23 cellular contexts compared by ENCODE assay signal in the genomic region with DNA sequence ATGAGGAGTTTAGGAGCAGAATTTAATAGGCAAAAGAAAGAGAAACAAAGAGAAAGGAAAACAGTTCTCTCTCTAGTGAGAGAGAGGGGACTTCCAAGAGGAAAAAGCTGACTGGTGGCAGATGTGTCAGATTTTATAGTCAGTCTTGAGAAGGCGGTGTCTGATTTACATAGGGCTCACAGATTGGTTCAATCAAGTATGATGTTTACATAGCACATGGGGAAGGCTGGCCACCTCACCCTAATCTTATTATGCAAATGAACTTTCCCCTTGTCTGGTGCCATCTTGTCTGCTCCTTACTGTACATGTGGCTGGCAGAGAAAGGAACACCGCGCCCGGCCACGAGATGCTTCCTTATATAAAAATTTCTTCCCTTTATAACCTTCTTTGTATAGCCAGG.
"Had no signal": no experiment of that assay in that cellular context is flagged by ENCODE, and none has a peak within 500 bp of the region (broad histone marks: within the 10 kb centered on the region; RNA-seq: fewer than 3 reads in every experiment).

No MANE protein-coding gene starts in this region.

- H3K27ac Mint-ChIP-seq: activated CD4-positive, alpha-beta memory T cell treated with anti-CD3 and anti-CD28 coated beads for 36 hours; activated CD8-positive, alpha-beta memory T cell treated with anti-CD3 and anti-CD28 coated beads, Interleukin-2, amount 10 ng/mL, durations not matched to agents 7 days and 5 days; activated naive CD8-positive, alpha-beta T cell treated with anti-CD3 and anti-CD28 coated beads, Interleukin-2, amount 10 ng/mL, durations not matched to agents 7 days and 5 days; activated T-helper 2 cell treated with anti-CD3 and anti-CD28 coated beads, Interferon-gamma antibody, Interleukin-2, Interleukin-4, amounts not matched to agents 10 μg/mL and 5 μg/mL and 100 μg/mL, durations not matched to agents 14 hours and 24 hours and 36 hours; stimulated activated memory B cell treated with anti-CD40 and anti-IgM and Interleukin-4, amounts not matched to agents 10 μg/mL and 1 μg/mL and 100 μg/mL, for 72 hours; WTC11 had no signal

- DNase-seq: activated CD4-positive, alpha-beta memory T cell treated with anti-CD3 and anti-CD28 coated beads for 36 hours; activated CD4-positive, alpha-beta T cell treated with anti-CD3 and anti-CD28 coated beads for 4 hours; activated CD8-positive, alpha-beta memory T cell treated with anti-CD3 and anti-CD28 coated beads, Interleukin-2, amount 10 ng/mL, durations not matched to agents 7 days and 5 days; activated naive CD4-positive, alpha-beta T cell treated with Interleukin-2 at 50 U/mL for 16 hours; activated naive CD8-positive, alpha-beta T cell treated with anti-CD3 and anti-CD28 coated beads, Interleukin-2, amount 10 ng/mL, durations not matched to agents 7 days and 5 days; amygdala; body of pancreas; dorsolateral prefrontal cortex; erythroblast; gastrocnemius medialis; head of caudate nucleus; left lung; mammary epithelial cell; midbrain; occipital lobe; posterior cingulate gyrus; sigmoid colon; spleen; stimulated activated CD4-positive, alpha-beta T cell treated with anti-CD3 and anti-CD28 coated beads, Interleukin-4, amount 100 ng/mL, for 4 hours; T-helper 2 cell had no signal

- H3K27me3 Mint-ChIP-seq: activated CD8-positive, alpha-beta memory T cell treated with anti-CD3 and anti-CD28 coated beads, Interleukin-2, amount 10 ng/mL, durations not matched to agents 7 days and 5 days; activated naive CD8-positive, alpha-beta T cell treated with anti-CD3 and anti-CD28 coated beads, Interleukin-2, amount 10 ng/mL, durations not matched to agents 7 days and 5 days had no signal

- H3K27ac ChIP-seq: body of pancreas, dorsolateral prefrontal cortex, gastrocnemius medialis, left lung, sigmoid colon, spleen had no signal

- H3K4me1 Mint-ChIP-seq: activated CD8-positive, alpha-beta memory T cell treated with anti-CD3 and anti-CD28 coated beads, Interleukin-2, amount 10 ng/mL, durations not matched to agents 7 days and 5 days; activated naive CD8-positive, alpha-beta T cell treated with anti-CD3 and anti-CD28 coated beads, Interleukin-2, amount 10 ng/mL, durations not matched to agents 7 days and 5 days; stimulated activated memory B cell treated with anti-CD40 and anti-IgM and Interleukin-4, amounts not matched to agents 10 μg/mL and 1 μg/mL and 100 μg/mL, for 72 hours; WTC11 had no signal

- ATAC-seq: activated CD8-positive, alpha-beta memory T cell treated with anti-CD3 and anti-CD28 coated beads, Interleukin-2, amount 10 ng/mL, durations not matched to agents 7 days and 5 days; body of pancreas; gastrocnemius medialis; left lung; stimulated activated memory B cell treated with anti-CD40 and anti-IgM and Interleukin-4, amounts not matched to agents 10 μg/mL and 1 μg/mL and 100 μg/mL, for 72 hours; WTC11 had no signal

- H3K4me3 Mint-ChIP-seq: activated CD4-positive, alpha-beta memory T cell treated with anti-CD3 and anti-CD28 coated beads for 36 hours; activated CD8-positive, alpha-beta memory T cell treated with anti-CD3 and anti-CD28 coated beads, Interleukin-2, amount 10 ng/mL, durations not matched to agents 7 days and 5 days; activated naive CD8-positive, alpha-beta T cell treated with anti-CD3 and anti-CD28 coated beads, Interleukin-2, amount 10 ng/mL, durations not matched to agents 7 days and 5 days; stimulated activated memory B cell treated with anti-CD40 and anti-IgM and Interleukin-4, amounts not matched to agents 10 μg/mL and 1 μg/mL and 100 μg/mL, for 72 hours; WTC11 had no signal

- H3K36me3 Mint-ChIP-seq: activated CD8-positive, alpha-beta memory T cell treated with anti-CD3 and anti-CD28 coated beads, Interleukin-2, amount 10 ng/mL, durations not matched to agents 7 days and 5 days; activated naive CD8-positive, alpha-beta T cell treated with anti-CD3 and anti-CD28 coated beads, Interleukin-2, amount 10 ng/mL, durations not matched to agents 7 days and 5 days; stimulated activated memory B cell treated with anti-CD40 and anti-IgM and Interleukin-4, amounts not matched to agents 10 μg/mL and 1 μg/mL and 100 μg/mL, for 72 hours had no signal
